ENCODE assay signal across 12 cellular contexts in the genomic region with DNA sequence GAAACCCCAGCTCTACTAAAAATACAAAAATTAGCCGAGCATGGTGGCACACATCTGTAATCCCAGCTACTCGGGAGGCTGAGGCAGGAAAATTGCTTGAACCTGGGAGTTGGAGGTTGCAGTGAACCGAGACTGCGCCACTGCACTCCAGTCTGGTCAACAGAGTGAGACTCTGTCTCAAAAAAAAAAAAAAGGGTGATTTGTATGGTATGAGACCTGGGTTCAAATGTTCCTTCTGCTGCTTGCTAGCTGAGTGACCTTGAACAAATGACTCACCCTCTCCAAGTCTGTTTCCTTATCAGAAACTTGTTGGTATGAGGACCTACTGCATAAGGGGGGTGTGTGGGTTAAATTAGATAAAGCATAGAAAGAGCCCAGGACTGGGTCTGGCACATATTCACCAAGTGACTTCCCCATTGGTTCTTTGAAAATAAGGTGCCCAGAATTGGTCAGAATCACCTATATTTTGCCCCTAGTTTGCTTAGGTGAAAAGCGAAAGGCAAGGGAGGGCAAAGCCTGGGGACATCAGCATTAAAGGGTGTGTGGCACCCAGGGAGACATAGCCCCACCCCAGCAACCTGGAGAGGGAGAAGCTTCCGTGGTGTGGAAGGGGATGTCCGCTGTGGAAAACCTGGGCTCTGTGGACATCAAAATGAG. TPM values are rescaled to one million over a fixed set of nuclear protein-coding genes. Genes with fewer than 3 reads are reported as not detected.
DNase-seq lines count a peak whose midpoint lies in the region; ATAC-seq, FAIRE-seq and TF ChIP-seq lines count a peak whose summit lies in the region.
"Had no signal": no experiment of that assay in that cellular context is flagged by ENCODE, and none has a peak within 500 bp of the region (broad histone marks: within the 10 kb centered on the region; RNA-seq: fewer than 3 reads in every experiment).

No MANE protein-coding gene starts in this region.

- no peak for TF ChIP-seq RAD21 in HepG2 (CRISPR knock-in tag; IDR thresholded peaks at IDR 0.05)

- H3K4me2 ChIP-seq in HepG2 (ENCODE audit: low read depth, low read length), result no peak overlapping the region

- in situ Hi-C loops in HepG2 (cut with HindIII; ENCODE audit: extremely low pct_ligation_motif_present, low pct_unique_long_range_greater_than_20kb), result no loop called here

- TF ChIP-seq POLR2A in HepG2 (IDR thresholded peaks at IDR 0.05; ENCODE audit: insufficient read depth in 1 of 2, low read depth in 2 of 2, low read length in 2 of 2) (no peak), right lobe of liver (IDR thresholded peaks at IDR 0.05) (no peak)

- FAIRE-seq in HepG2 (lab: Jason Lieb, UNC), result no peak
- FAIRE-seq: H54 had no signal

- no peak overlapping the region for H3K4me3 Mint-ChIP-seq in activated naive CD8-positive, alpha-beta T cell

- DNase-seq in HepG2 (ENCODE audit: low spot score) (no peak), right lobe of liver (no peak), C1 segment of cervical spinal cord (lab: John Stamatoyannopoulos, UW) (no peak), cerebellar nuclear complex (lab: John Stamatoyannopoulos, UW) (no peak), left lobe of liver (ENCODE audit: low spot score) (no peak)
- DNase-seq: hypothalamus, NCI-H510A, posterior cingulate gyrus had no signal

- H3K36me3 ChIP-seq in HepG2 (replicated peaks in 1 of 2; ENCODE audit: control insufficient read depth in 1 of 2, insufficient read depth in 2 of 2, low read length in 2 of 2), result peaks cover 2 to 3% of the 10 kb centered on the region in 2 experiments; a peak in 2 of 5 replicates
- no peaks in the 10 kb centered on the region for H3K36me3 ChIP-seq in right lobe of liver
- no peaks in the 10 kb centered on the region for H3K36me3 ChIP-seq in mucosa of stomach (ENCODE audit: control insufficient read depth, insufficient read depth, low read length)

- peaks cover 58% of the 10 kb centered on the region for H3K4me1 Mint-ChIP-seq in activated naive CD8-positive, alpha-beta T cell (ENCODE audit: low read depth)

- no peaks in the 10 kb centered on the region for H3K36me3 Mint-ChIP-seq in activated naive CD8-positive, alpha-beta T cell

- WGBS in HepG2 (ENCODE audit: low lambda C conversion rate), result 94% methylated on average over 7 of the region's 7 CpGs
- WGBS in right lobe of liver (ENCODE audit: insufficient coverage, low coverage, low lambda C conversion rate, missing lambda C conversion rate), result 81% methylated on average over 7 of the region's 7 CpGs

- H3K4me1 ChIP-seq in HepG2 (ENCODE audit: insufficient read depth, low read length), result peaks cover 60% of the 10 kb centered on the region
- peaks cover 0 to 50% (median 15%) of the 10 kb centered on the region in 4 donors for H3K4me1 ChIP-seq in right lobe of liver
- peaks cover 47% of the 10 kb centered on the region for H3K4me1 ChIP-seq in mucosa of stomach (ENCODE audit: control insufficient read depth, insufficient read depth, low read length)

- ATAC-seq in HepG2 (no peak), right lobe of liver (no peak), GM18498 (IDR thresholded peaks at IDR 0.05; ENCODE audit: unreplicated experiment) (no peak), left lobe of liver (no peak)

- H3K27ac ChIP-seq in HepG2 (ENCODE audit: extremely low read length, insufficient read depth, low read length) (no peak overlapping the region), right lobe of liver (peak overlapping the region in 1 of 3 donors; percentile 74)

- BruUV-seq in HepG2 (replicated peaks; lab: Mats Ljungman, UMichigan), result no TSS peak

- peaks cover 10% of the 10 kb centered on the region for H3K79me2 ChIP-seq in HepG2 (ENCODE audit: insufficient read depth, low read length)

- H3K27ac Mint-ChIP-seq in activated naive CD8-positive, alpha-beta T cell, result peak overlapping the region; percentile 58

- no peaks in the 10 kb centered on the region for H3K27me3 Mint-ChIP-seq in activated naive CD8-positive, alpha-beta T cell

- TF ChIP-seq CTCF in HepG2 (CRISPR knock-in tag; IDR thresholded peaks at IDR 0.05), result no peak
- TF ChIP-seq CTCF in right lobe of liver (IDR thresholded peaks at IDR 0.05), result no peak

- H3K4me3 ChIP-seq in HepG2 (replicated peaks in 1 of 3; ENCODE audit: insufficient read depth in 1 of 3, low read depth in 2 of 3, low read length in 3 of 3), result no peak overlapping the region
- no peak overlapping the region for H3K4me3 ChIP-seq in right lobe of liver
- no peak overlapping the region for H3K4me3 ChIP-seq in mucosa of stomach (ENCODE audit: low read length)

- TF ChIP-seq EP300 in HepG2 (IDR thresholded peaks at IDR 0.05; ENCODE audit: low read depth in 2 of 2, low read length in 2 of 2), result no peak
- TF ChIP-seq EP300 in HepG2 (CRISPR knock-in tag; IDR thresholded peaks at IDR 0.05; ENCODE audit: borderline replicate concordance), result no peak

- POLR2A ChIA-PET in HepG2 (lab: Yijun Ruan, JAX), result interaction anchor here (1.1 to 1.7 kb wide), 2 partner anchors 20 to 25 kb away, joined by 4 to 6 read pairs; no protein-coding TSS in a partner anchor

- H3K27me3 ChIP-seq in HepG2 (ENCODE audit: control insufficient read depth in 1 of 2, insufficient read depth in 2 of 2, low read length in 2 of 2), result no peaks in the 10 kb centered on the region
- H3K27me3 ChIP-seq in right lobe of liver, result no peaks in the 10 kb centered on the region
- no peaks in the 10 kb centered on the region for H3K27me3 ChIP-seq in mucosa of stomach (ENCODE audit: control insufficient read depth, insufficient read depth, low read length)

- CTCF ChIA-PET in HepG2 (lab: Yijun Ruan, JAX; ENCODE audit: low intra/inter-chr PET ratio, low total read pairs), result no interaction called here

- H3K9me3 ChIP-seq in HepG2 (ENCODE audit: low read length), result no peaks in the 10 kb centered on the region
- H3K9me3 ChIP-seq in right lobe of liver, result no peaks in the 10 kb centered on the region
- no peaks in the 10 kb centered on the region for H3K9me3 ChIP-seq in mucosa of stomach (ENCODE audit: control insufficient read depth, low read length)

- no peak overlapping the region for H2AFZ ChIP-seq in HepG2 (ENCODE audit: low read length)

- intact Hi-C loops in HepG2 (cut with micrococcal nuclease; ENCODE audit: unreplicated experiment), result no loop called here
- intact Hi-C loops in right lobe of liver (cut with DNase I), result no loop called here

- no peak overlapping the region for H3K9ac ChIP-seq in HepG2 (ENCODE audit: insufficient read depth, low read depth, low read length)
- H3K9ac ChIP-seq in mucosa of stomach (ENCODE audit: low read length), result peak overlapping the region; percentile 19

- no peaks in the 10 kb centered on the region for H4K20me1 ChIP-seq in HepG2 (ENCODE audit: insufficient read depth, low read length)

- no peaks in the 10 kb centered on the region for H3K9me3 Mint-ChIP-seq in activated naive CD8-positive, alpha-beta T cell (ENCODE audit: low read depth)

RNA-seq across cellular contexts. Expression of gene SLC25A25, which starts 9.9 kb away (rescaled TPM):
- total RNA-seq in HepG2 (2016; rRNA removed; fragmentation: Illumina TruSeq; extraction: Trizol), result 18.5 and 24.8 TPM in 2 replicates
- 4.5 and 5.1 TPM in 2 replicates for total RNA-seq in HepG2 (2016; cell fraction: cytosol; rRNA removed; fragmentation: Illumina TruSeq; extraction: Trizol; ENCODE audit: low read depth)
- total RNA-seq in HepG2 (2016; cell fraction: insoluble cytoplasmic fraction; rRNA removed; fragmentation: Illumina TruSeq; extraction: Trizol), result 16.4 and 24.3 TPM in 2 replicates
- 10.5 and 11.1 TPM in 2 replicates for total RNA-seq in HepG2 (2016; cell fraction: membrane; rRNA removed; fragmentation: Illumina TruSeq; extraction: Trizol)
- 21.4 and 25.1 TPM in 2 replicates for total RNA-seq in HepG2 (2016; cell fraction: nucleus; rRNA removed; fragmentation: Illumina TruSeq; extraction: Trizol)
- polyA plus RNA-seq in HepG2 (2011; rRNA removed), result 10.5 and 16.7 TPM in 2 replicates
- 10.7 and 11.2 TPM in 2 replicates for polyA plus RNA-seq in HepG2 (2011; cell fraction: cytosol; rRNA removed)
- 26.1 and 29.6 TPM in 2 replicates for polyA plus RNA-seq in HepG2 (2011; cell fraction: nucleus; rRNA removed)
- polyA plus RNA-seq in HepG2 (2012), result 12.9 and 15.5 TPM in 2 replicates
- polyA plus RNA-seq in HepG2 (2016; cell fraction: cytosol; fragmentation: Illumina TruSeq; extraction: Trizol; ENCODE audit: low read depth), result 1.1 and 1.3 TPM in 2 replicates
- polyA plus RNA-seq in HepG2 (2016; cell fraction: insoluble cytoplasmic fraction; fragmentation: Illumina TruSeq; extraction: Trizol; ENCODE audit: low read depth), result 11.6 and 13.1 TPM in 2 replicates
- polyA plus RNA-seq in HepG2 (2016; cell fraction: membrane; fragmentation: Illumina TruSeq; extraction: Trizol; ENCODE audit: low read depth), result 2.6 and 2.7 TPM in 2 replicates
- polyA plus RNA-seq in HepG2 (2016; cell fraction: nucleus; fragmentation: Illumina TruSeq; extraction: Trizol; ENCODE audit: insufficient read depth, low read depth), result 31.1 and 36.4 TPM in 2 replicates
- polyA minus RNA-seq in HepG2 (2011; rRNA and poly(A)+ RNA removed; ENCODE audit: low replicate concordance), result 20.5 and 28.1 TPM in 2 replicates
- polyA minus RNA-seq in HepG2 (2011; cell fraction: cytosol; rRNA and poly(A)+ RNA removed), result 10.0 and 10.2 TPM in 2 replicates
- 14.4 and 26.1 TPM in 2 replicates for polyA minus RNA-seq in HepG2 (2011; cell fraction: nucleus; rRNA and poly(A)+ RNA removed)
- total RNA-seq in right lobe of liver, result 10 to 100 TPM; 21.2 to 81.5 (median 53.3) TPM
- total RNA-seq in left lobe of liver, result 76.9 TPM

RNA-seq across cellular contexts. Expression of gene NAIF1, which starts 10.9 kb away (rescaled TPM):
- 6.0 and 6.6 TPM in 2 replicates for total RNA-seq in HepG2 (2016; rRNA removed; fragmentation: Illumina TruSeq; extraction: Trizol)
- total RNA-seq in HepG2 (2016; cell fraction: cytosol; rRNA removed; fragmentation: Illumina TruSeq; extraction: Trizol; ENCODE audit: low read depth), result 3.1 and 4.1 TPM in 2 replicates
- total RNA-seq in HepG2 (2016; cell fraction: insoluble cytoplasmic fraction; rRNA removed; fragmentation: Illumina TruSeq; extraction: Trizol), result 6.0 and 6.4 TPM in 2 replicates
- total RNA-seq in HepG2 (2016; cell fraction: membrane; rRNA removed; fragmentation: Illumina TruSeq; extraction: Trizol), result 5.7 and 6.1 TPM in 2 replicates
- 2.9 and 4.1 TPM in 2 replicates for total RNA-seq in HepG2 (2016; cell fraction: nucleus; rRNA removed; fragmentation: Illumina TruSeq; extraction: Trizol)
- 6.9 TPM in 2 replicates for polyA plus RNA-seq in HepG2 (2011; rRNA removed)
- 4.9 and 6.4 TPM in 2 replicates for polyA plus RNA-seq in HepG2 (2011; cell fraction: cytosol; rRNA removed)
- polyA plus RNA-seq in HepG2 (2011; cell fraction: nucleus; rRNA removed), result 3.8 and 4.0 TPM in 2 replicates
- polyA plus RNA-seq in HepG2 (2012), result 3.0 and 3.8 TPM in 2 replicates
- 2.4 and 2.6 TPM in 2 replicates for polyA plus RNA-seq in HepG2 (2016; cell fraction: cytosol; fragmentation: Illumina TruSeq; extraction: Trizol; ENCODE audit: low read depth)
- polyA plus RNA-seq in HepG2 (2016; cell fraction: insoluble cytoplasmic fraction; fragmentation: Illumina TruSeq; extraction: Trizol; ENCODE audit: low read depth), result 5.2 and 5.7 TPM in 2 replicates
- polyA plus RNA-seq in HepG2 (2016; cell fraction: membrane; fragmentation: Illumina TruSeq; extraction: Trizol; ENCODE audit: low read depth), result 3.5 and 3.9 TPM in 2 replicates
- 4.9 and 5.1 TPM in 2 replicates for polyA plus RNA-seq in HepG2 (2016; cell fraction: nucleus; fragmentation: Illumina TruSeq; extraction: Trizol; ENCODE audit: insufficient read depth, low read depth)
- polyA minus RNA-seq in HepG2 (2011; rRNA and poly(A)+ RNA removed; ENCODE audit: low replicate concordance), result 8.2 and 13.2 TPM in 2 replicates
- 3.2 and 6.0 TPM in 2 replicates for polyA minus RNA-seq in HepG2 (2011; cell fraction: cytosol; rRNA and poly(A)+ RNA removed)
- polyA minus RNA-seq in HepG2 (2011; cell fraction: nucleus; rRNA and poly(A)+ RNA removed), result 1.5 and 2.1 TPM in 2 replicates
- 1 to 10 TPM; 3.9 to 6.8 (median 5.7) TPM for total RNA-seq in right lobe of liver
- 6.3 TPM for total RNA-seq in left lobe of liver

RNA-seq across cellular contexts. Expression of gene PTGES2, which starts 49.6 kb away (rescaled TPM):
- total RNA-seq in HepG2 (2016; rRNA removed; fragmentation: Illumina TruSeq; extraction: Trizol) (68.5 and 79.8 TPM in 2 replicates), right lobe of liver (10 to 100 TPM; 27.2 to 67.2 (median 30.5) TPM), left lobe of liver (35.8 TPM)
- 176 and 179 TPM in 2 replicates for total RNA-seq in HepG2 (2016; cell fraction: cytosol; rRNA removed; fragmentation: Illumina TruSeq; extraction: Trizol; ENCODE audit: low read depth)
- 65.6 and 85.2 TPM in 2 replicates for total RNA-seq in HepG2 (2016; cell fraction: insoluble cytoplasmic fraction; rRNA removed; fragmentation: Illumina TruSeq; extraction: Trizol)
- 80.3 and 84.6 TPM in 2 replicates for total RNA-seq in HepG2 (2016; cell fraction: membrane; rRNA removed; fragmentation: Illumina TruSeq; extraction: Trizol)
- total RNA-seq in HepG2 (2016; cell fraction: nucleus; rRNA removed; fragmentation: Illumina TruSeq; extraction: Trizol), result 40.6 and 44.2 TPM in 2 replicates
- 63.7 and 67.2 TPM in 2 replicates for polyA plus RNA-seq in HepG2 (2011; rRNA removed)
- polyA plus RNA-seq in HepG2 (2011; cell fraction: cytosol; rRNA removed), result 53.6 and 85.6 TPM in 2 replicates
- 128 and 148 TPM in 2 replicates for polyA plus RNA-seq in HepG2 (2011; cell fraction: nucleus; rRNA removed)
- 39.6 and 40.6 TPM in 2 replicates for polyA plus RNA-seq in HepG2 (2012)
- 61.1 and 71.8 TPM in 2 replicates for polyA plus RNA-seq in HepG2 (2016; cell fraction: cytosol; fragmentation: Illumina TruSeq; extraction: Trizol; ENCODE audit: low read depth)
- 67.8 and 88.5 TPM in 2 replicates for polyA plus RNA-seq in HepG2 (2016; cell fraction: insoluble cytoplasmic fraction; fragmentation: Illumina TruSeq; extraction: Trizol; ENCODE audit: low read depth)
- polyA plus RNA-seq in HepG2 (2016; cell fraction: membrane; fragmentation: Illumina TruSeq; extraction: Trizol; ENCODE audit: low read depth), result 68.9 and 78.2 TPM in 2 replicates
- polyA plus RNA-seq in HepG2 (2016; cell fraction: nucleus; fragmentation: Illumina TruSeq; extraction: Trizol; ENCODE audit: insufficient read depth, low read depth), result 101 and 105 TPM in 2 replicates
- polyA minus RNA-seq in HepG2 (2011; rRNA and poly(A)+ RNA removed; ENCODE audit: low replicate concordance), result 109 and 143 TPM in 2 replicates
- 29.5 and 39.2 TPM in 2 replicates for polyA minus RNA-seq in HepG2 (2011; cell fraction: cytosol; rRNA and poly(A)+ RNA removed)
- polyA minus RNA-seq in HepG2 (2011; cell fraction: nucleus; rRNA and poly(A)+ RNA removed), result 39.4 and 44.6 TPM in 2 replicates
